In the genomic region with DNA sequence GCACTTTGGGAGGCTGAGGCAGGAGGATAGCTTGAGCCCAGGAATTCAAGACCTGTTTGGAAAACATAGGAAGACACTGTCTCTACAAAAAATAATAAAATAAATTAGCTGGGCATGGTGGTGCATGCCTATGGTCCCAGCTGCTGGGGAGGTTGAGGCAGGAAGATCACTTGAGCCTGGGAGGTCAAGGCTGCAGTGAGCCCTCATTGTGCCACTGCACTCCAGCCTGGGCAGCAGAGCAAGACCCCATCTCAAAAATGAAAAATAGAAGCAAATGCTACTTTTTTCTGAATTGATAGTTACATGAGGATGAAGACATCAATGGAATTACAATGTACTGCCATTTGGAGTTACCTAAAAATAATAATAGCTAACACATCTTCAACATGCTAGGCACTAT, we compare ENCODE assay signal across 25 cellular contexts. TPM values are rescaled to one million over a fixed set of nuclear protein-coding genes. Genes with fewer than 3 reads are reported as not detected.
DNase-seq lines count a peak whose midpoint lies in the region; ATAC-seq, FAIRE-seq and TF ChIP-seq lines count a peak whose summit lies in the region.
"Had no signal": no experiment of that assay in that cellular context is flagged by ENCODE, and none has a peak within 500 bp of the region (broad histone marks: within the 10 kb centered on the region; RNA-seq: fewer than 3 reads in every experiment).

No MANE protein-coding gene starts in this region.

- peaks cover 17 to 56% of the 10 kb centered on the region in 2 experiments for H3K36me3 ChIP-seq in HepG2 (replicated peaks in 1 of 2; ENCODE audit: control insufficient read depth in 1 of 2, insufficient read depth in 2 of 2, low read length in 2 of 2)
- H3K36me3 ChIP-seq in right lobe of liver, result peaks cover 0 to 6% (median 0%) of the 10 kb centered on the region in 4 donors
- H3K36me3 ChIP-seq in tibial nerve, result peaks cover 0 to 86% (median 0%) of the 10 kb centered on the region in 3 donors

- H3K27ac Mint-ChIP-seq in WTC11 (peak overlapping the region; percentile 9; the same call in 1 of the 2 replicates), memory B cell (peak overlapping the region; percentile 42)

- no peak for TF ChIP-seq EP300 in HepG2 (IDR thresholded peaks at IDR 0.05; ENCODE audit: low read depth in 2 of 2, low read length in 2 of 2)
- TF ChIP-seq EP300 in HepG2 (CRISPR knock-in tag; IDR thresholded peaks at IDR 0.05; ENCODE audit: borderline replicate concordance), result no peak
- no peak for TF ChIP-seq EP300 in tibial nerve (IDR thresholded peaks at IDR 0.05)

- peaks cover 5% of the 10 kb centered on the region; the same call in 1 of the 2 replicates for H3K4me1 Mint-ChIP-seq in WTC11
- peaks cover 8% of the 10 kb centered on the region for H3K4me1 Mint-ChIP-seq in memory B cell

- no peak for TF ChIP-seq POLR2A in HepG2 (IDR thresholded peaks at IDR 0.05; ENCODE audit: insufficient read depth in 1 of 2, low read depth in 2 of 2, low read length in 2 of 2)
- TF ChIP-seq POLR2A in right lobe of liver (IDR thresholded peaks at IDR 0.05), result no peak
- TF ChIP-seq POLR2A in tibial nerve (IDR thresholded peaks at IDR 0.05), result no peak

- H3K27ac ChIP-seq in HepG2 (ENCODE audit: extremely low read length, insufficient read depth, low read length), result no peak overlapping the region
- H3K27ac ChIP-seq in right lobe of liver, result no peak overlapping the region
- no peak overlapping the region for H3K27ac ChIP-seq in tibial nerve
- H3K27ac ChIP-seq: A549; BLaER1 treated with 17β-estradiol and CSF1 and Interleukin-3, amounts not matched to agents 10 nM and 100 nM; GM23248 had no signal

- H3K4me1 ChIP-seq in HepG2 (ENCODE audit: insufficient read depth, low read length) (no peaks in the 10 kb centered on the region), right lobe of liver (no peaks in the 10 kb centered on the region), tibial nerve (no peaks in the 10 kb centered on the region)
- H3K4me1 ChIP-seq: A549 had no signal

- H3K9me3 Mint-ChIP-seq in WTC11 (peaks cover 12% of the 10 kb centered on the region), memory B cell (peaks cover 7% of the 10 kb centered on the region)

- H4K20me1 ChIP-seq in HepG2 (ENCODE audit: insufficient read depth, low read length), result no peaks in the 10 kb centered on the region

- H3K9ac ChIP-seq in HepG2 (ENCODE audit: insufficient read depth, low read depth, low read length), result no peak overlapping the region
- H3K9ac ChIP-seq: BLaER1 treated with 17β-estradiol and CSF1 and Interleukin-3, amounts not matched to agents 10 nM and 100 nM; GM23248 had no signal

- no TSS peak for BruUV-seq in HepG2 (replicated peaks; lab: Mats Ljungman, UMichigan)

- H3K4me3 Mint-ChIP-seq in WTC11 (no peak overlapping the region), memory B cell (no peak overlapping the region)
- H3K4me3 Mint-ChIP-seq: CD4-positive, alpha-beta memory T cell had no signal

- no peak overlapping the region for H3K4me2 ChIP-seq in HepG2 (ENCODE audit: low read depth, low read length)
- H3K4me2 ChIP-seq: A549; BLaER1 treated with 17β-estradiol and CSF1 and Interleukin-3, amounts not matched to agents 10 nM and 100 nM had no signal

- POLR2A ChIA-PET in HepG2 (lab: Yijun Ruan, JAX), result no interaction called here
- POLR2A ChIA-PET in WTC11 (lab: Charles Lee), result no interaction called here

- DNase-seq in HepG2 (ENCODE audit: low spot score) (no peak), right lobe of liver (no peak), WTC11 (ENCODE audit: low spot score) (no peak), memory B cell (ENCODE audit: low spot score in 2 of 2) (no peak), NCI-H128 (lab: John Stamatoyannopoulos, UW; ENCODE audit: unreplicated experiment) (no peak), tibial nerve (ENCODE audit: low spot score in 2 of 2) (no peak)
- DNase-seq in stimulated activated naive CD4-positive, alpha-beta T cell treated with Interleukin-2 at 50 U/mL for 16 hours (lab: John Stamatoyannopoulos, UW), result no peak
- DNase-seq: 8988T; ACHN; AML-193; BE2C; CD4-positive, alpha-beta memory T cell; DMS 273 treated with DMSO at 0.1 percent for 48 hours; DMS79; EL; GDM1; GM23248; H7; HCEC 1CT had no signal

- intact Hi-C loops in HepG2 (cut with micrococcal nuclease; ENCODE audit: unreplicated experiment) (no loop called here), right lobe of liver (cut with DNase I) (no loop called here)

- no peak for TF ChIP-seq RAD21 in HepG2 (CRISPR knock-in tag; IDR thresholded peaks at IDR 0.05)

- H3K9me3 ChIP-seq in HepG2 (ENCODE audit: low read length) (peaks cover 13% of the 10 kb centered on the region), right lobe of liver (peaks cover 0 to 6% (median 0%) of the 10 kb centered on the region in 4 donors), tibial nerve (peaks cover 0 to 22% (median 0%) of the 10 kb centered on the region in 4 donors)

- H3K79me2 ChIP-seq in HepG2 (ENCODE audit: insufficient read depth, low read length), result no peaks in the 10 kb centered on the region

- TF ChIP-seq CTCF in HepG2 (CRISPR knock-in tag; IDR thresholded peaks at IDR 0.05), result no peak
- TF ChIP-seq CTCF in right lobe of liver (IDR thresholded peaks at IDR 0.05), result no peak
- TF ChIP-seq CTCF in WTC11 (IDR thresholded peaks at IDR 0.05), result no peak
- TF ChIP-seq CTCF in tibial nerve (IDR thresholded peaks at IDR 0.05), result no peak

- CTCF ChIA-PET in HepG2 (lab: Yijun Ruan, JAX; ENCODE audit: low intra/inter-chr PET ratio, low total read pairs), result no interaction called here
- CTCF ChIA-PET in WTC11 (lab: Charles Lee), result no interaction called here

- no peak for FAIRE-seq in HepG2 (lab: Jason Lieb, UNC)
- FAIRE-seq: A549, D721Med, GM12878, GM19239, H1 had no signal

- H3K36me3 Mint-ChIP-seq in WTC11 (peaks cover 65% of the 10 kb centered on the region), memory B cell (peaks cover 42% of the 10 kb centered on the region)

- H2AFZ ChIP-seq in HepG2 (ENCODE audit: low read length), result no peak overlapping the region
- H2AFZ ChIP-seq: GM23248 had no signal

- no peak for ATAC-seq in HepG2
- ATAC-seq in right lobe of liver, result no peak
- no peak for ATAC-seq in WTC11
- ATAC-seq in memory B cell (ENCODE audit: low read depth), result no peak
- ATAC-seq: A549, GM12878 had no signal

- no peaks in the 10 kb centered on the region for H3K27me3 Mint-ChIP-seq in WTC11 (ENCODE audit: low read depth)
- H3K27me3 Mint-ChIP-seq in memory B cell, result no peaks in the 10 kb centered on the region
- H3K27me3 Mint-ChIP-seq: CD4-positive, alpha-beta memory T cell had no signal

- H3K4me3 ChIP-seq in HepG2 (replicated peaks in 1 of 3; ENCODE audit: insufficient read depth in 1 of 3, low read depth in 2 of 3, low read length in 3 of 3), result no peak overlapping the region
- H3K4me3 ChIP-seq in right lobe of liver, result no peak overlapping the region
- H3K4me3 ChIP-seq in tibial nerve, result no peak overlapping the region
- H3K4me3 ChIP-seq: A549; BLaER1 treated with 17β-estradiol and CSF1 and Interleukin-3, amounts not matched to agents 10 nM and 100 nM; GM12878; GM23248 had no signal

- in situ Hi-C loops in HepG2 (cut with HindIII; ENCODE audit: extremely low pct_ligation_motif_present, low pct_unique_long_range_greater_than_20kb), result no loop called here

- H3K27me3 ChIP-seq in HepG2 (ENCODE audit: control insufficient read depth in 1 of 2, insufficient read depth in 2 of 2, low read length in 2 of 2) (no peaks in the 10 kb centered on the region), right lobe of liver (no peaks in the 10 kb centered on the region), tibial nerve (no peaks in the 10 kb centered on the region)
- H3K27me3 ChIP-seq: BE2C; BLaER1 treated with 17β-estradiol and CSF1 and Interleukin-3, amounts not matched to agents 10 nM and 100 nM had no signal

TF ChIP-seq in HepG2, 621 proteins besides CTCF, POLR2A, EP300 and RAD21 (continues in another document):
- TF ChIP-seq ZNF891 (CRISPR knock-in tag; IDR thresholded peaks at IDR 0.05) (no peak), ZNF121 (CRISPR knock-in tag; IDR thresholded peaks at IDR 0.05) (peak; percentile 78), ZNF737 (CRISPR knock-in tag; IDR thresholded peaks at IDR 0.05; ENCODE audit: borderline replicate concordance) (no peak)

TF ChIP-seq in WTC11, 78 proteins besides CTCF, POLR2A, EP300 and RAD21:
- peak; percentile 93 for TF ChIP-seq ZNF121 (CRISPR knock-in tag; IDR thresholded peaks at IDR 0.05)
- TF ChIP-seq TP53 (CRISPR knock-in tag; IDR thresholded peaks at IDR 0.05), result no peak
TF ChIP-seq in WTC11: peak in this region for 1.

RNA-seq across cellular contexts. Expression of gene METTL21A, which starts 31.9 kb away (rescaled TPM):
- total RNA-seq in HepG2 (2016; rRNA removed; fragmentation: Illumina TruSeq; extraction: Trizol) (61.2 and 65.1 TPM in 2 replicates), right lobe of liver (10 to 100 TPM in 3 of 6 experiments, 1 to 10 TPM in 3; 7.2 to 24.1 (median 9.8) TPM), WTC11 (2021) (56.0 to 57.6 TPM (median 56.4 TPM) in 3 replicates), tibial nerve (10 to 100 TPM in 2 of 4 donors, 1 to 10 TPM in 2; 5.9 to 21.3 (median 13.8) TPM)
- 110 and 117 TPM in 2 replicates for total RNA-seq in HepG2 (2016; cell fraction: cytosol; rRNA removed; fragmentation: Illumina TruSeq; extraction: Trizol; ENCODE audit: low read depth)
- total RNA-seq in HepG2 (2016; cell fraction: insoluble cytoplasmic fraction; rRNA removed; fragmentation: Illumina TruSeq; extraction: Trizol), result 62.0 and 64.9 TPM in 2 replicates
- 135 and 136 TPM in 2 replicates for total RNA-seq in HepG2 (2016; cell fraction: membrane; rRNA removed; fragmentation: Illumina TruSeq; extraction: Trizol)
- 39.0 and 46.9 TPM in 2 replicates for total RNA-seq in HepG2 (2016; cell fraction: nucleus; rRNA removed; fragmentation: Illumina TruSeq; extraction: Trizol)
- polyA plus RNA-seq in HepG2 (2011; rRNA removed), result 36.7 and 42.4 TPM in 2 replicates
- 38.0 and 38.7 TPM in 2 replicates for polyA plus RNA-seq in HepG2 (2011; cell fraction: cytosol; rRNA removed)
- polyA plus RNA-seq in HepG2 (2011; cell fraction: nucleus; rRNA removed), result 13.1 and 16.8 TPM in 2 replicates
- 43.7 and 48.9 TPM in 2 replicates for polyA plus RNA-seq in HepG2 (2012)
- 134 and 160 TPM in 2 replicates for polyA plus RNA-seq in HepG2 (2016; cell fraction: cytosol; fragmentation: Illumina TruSeq; extraction: Trizol; ENCODE audit: low read depth)
- polyA plus RNA-seq in HepG2 (2016; cell fraction: insoluble cytoplasmic fraction; fragmentation: Illumina TruSeq; extraction: Trizol; ENCODE audit: low read depth), result 66.9 and 74.4 TPM in 2 replicates
- 130 and 138 TPM in 2 replicates for polyA plus RNA-seq in HepG2 (2016; cell fraction: membrane; fragmentation: Illumina TruSeq; extraction: Trizol; ENCODE audit: low read depth)
- 69.6 and 71.3 TPM in 2 replicates for polyA plus RNA-seq in HepG2 (2016; cell fraction: nucleus; fragmentation: Illumina TruSeq; extraction: Trizol; ENCODE audit: insufficient read depth, low read depth)
- polyA minus RNA-seq in HepG2 (2011; rRNA and poly(A)+ RNA removed; ENCODE audit: low replicate concordance), result 10.4 and 23.3 TPM in 2 replicates
- polyA minus RNA-seq in HepG2 (2011; cell fraction: cytosol; rRNA and poly(A)+ RNA removed), result 19.6 and 24.8 TPM in 2 replicates
- 22.7 and 31.5 TPM in 2 replicates for polyA minus RNA-seq in HepG2 (2011; cell fraction: nucleus; rRNA and poly(A)+ RNA removed)

Comparison
In these comparisons a context has a peak if more than half of its experiments do, and no peak if none do; other contexts are left out.
1. Of the 50 proteins assayed by ChIP-seq in both HepG2 and WTC11: peak only in HepG2: none; only in WTC11: none; in both: ZNF121; in neither: 49.